ENCODE assay signal across 28 cellular contexts in genomic region chr1:23650344-23650990, GRCh38. TPM values are rescaled to one million over a fixed set of nuclear protein-coding genes. Genes with fewer than 3 reads are reported as not detected.
DNase-seq lines count a peak whose midpoint lies in the region; ATAC-seq and TF ChIP-seq lines count a peak whose summit lies in the region.
"Had no signal": no experiment of that assay in that cellular context is flagged by ENCODE, and none has a peak within 500 bp of the region (broad histone marks: within the 10 kb centered on the region; RNA-seq: fewer than 3 reads in every experiment).

No MANE protein-coding gene starts in this region.

- TF ChIP-seq POLR2A in heart left ventricle (IDR thresholded peaks at IDR 0.05) (no peak), thyroid gland (IDR thresholded peaks at IDR 0.05) (peak in 1 of 2 donors; percentile 18)

- peak; percentile 13 to 71 (median 70) for ATAC-seq in heart left ventricle
- ATAC-seq: left colon; stimulated activated memory B cell treated with anti-CD40 and anti-IgM and Interleukin-4, amounts not matched to agents 10 μg/mL and 1 μg/mL and 100 μg/mL, for 72 hours had no signal

- peak overlapping the region in 7 of 12 donors; percentile 27 to 75 (median 48) for H3K27ac ChIP-seq in heart left ventricle
- peak overlapping the region; percentile 90 to 98 (median 97) for H3K27ac ChIP-seq in thyroid gland
- H3K27ac ChIP-seq: neutrophil had no signal

- DNase-seq in DMS53 (lab: John Stamatoyannopoulos, UW), result peak; percentile 33
- no peak for DNase-seq in DMS53 treated with DMSO at 0.1 percent for 48 hours (lab: John Stamatoyannopoulos, UW; ENCODE audit: unreplicated experiment)
- peak in 3 of 5 donors; percentile 45 to 85 (median 53) for DNase-seq in heart left ventricle
- peak; percentile 68 to 73 for DNase-seq in thyroid gland
- no peak for DNase-seq in NCI-H774 (lab: John Stamatoyannopoulos, UW)
- no peak for DNase-seq in NCI-H146 (lab: John Stamatoyannopoulos, UW)
- no peak for DNase-seq in SW480 (ENCODE audit: low spot score)
- DNase-seq: activated CD4-positive, alpha-beta memory T cell treated with anti-CD3 and anti-CD28 coated beads, Interleukin-2, amount 10 ng/mL, durations not matched to agents 7 days and 5 days; activated CD8-positive, alpha-beta memory T cell treated with anti-CD3 and anti-CD28 coated beads, Interleukin-2, amount 50 U/mL, for 4 hours; activated naive CD4-positive, alpha-beta T cell treated with anti-CD3 and anti-CD28 coated beads for 36 hours; CD4-positive, CD25-positive, alpha-beta regulatory T cell; cerebellar nuclear complex; endodermal cell; foreskin melanocyte; hippocampal formation; KG1; left colon; NCI-H1105; NCI-H187 treated with DMSO at 0.1 percent for 48 hours; NCI-H526 treated with DMSO at 0.1 percent for 48 hours; SHP77 had no signal

- no peaks in the 10 kb centered on the region for H3K9me3 Mint-ChIP-seq in nephron
- H3K9me3 Mint-ChIP-seq: activated CD4-positive, alpha-beta memory T cell treated with anti-CD3 and anti-CD28 coated beads, Interleukin-2, amount 10 ng/mL, durations not matched to agents 7 days and 5 days; activated naive CD4-positive, alpha-beta T cell treated with anti-CD3 and anti-CD28 coated beads for 36 hours; CD4-positive, CD25-positive, alpha-beta regulatory T cell; endodermal cell; stimulated activated memory B cell treated with anti-CD40 and anti-IgM and Interleukin-4, amounts not matched to agents 10 μg/mL and 1 μg/mL and 100 μg/mL, for 72 hours; T-helper 2 cell treated with Interferon-gamma antibody and Interleukin-4, amounts not matched to agents 5 μg/mL and 100 μg/mL, for 36 hours had no signal

- H3K27me3 Mint-ChIP-seq in nephron (ENCODE audit: low read depth), result no peaks in the 10 kb centered on the region

- no peaks in the 10 kb centered on the region for H3K36me3 Mint-ChIP-seq in nephron (ENCODE audit: low read depth)
- H3K36me3 Mint-ChIP-seq: CD4-positive, CD25-positive, alpha-beta regulatory T cell; stimulated activated memory B cell treated with anti-CD40 and anti-IgM and Interleukin-4, amounts not matched to agents 10 μg/mL and 1 μg/mL and 100 μg/mL, for 72 hours had no signal

- H3K4me3 ChIP-seq in heart left ventricle, result no peak overlapping the region
- no peak overlapping the region for H3K4me3 ChIP-seq in thyroid gland (replicated peaks in 1 of 3)
- H3K4me3 ChIP-seq: adrenal gland, body of pancreas, MG63 had no signal

- no peaks in the 10 kb centered on the region for H3K9me3 ChIP-seq in heart left ventricle
- H3K9me3 ChIP-seq in thyroid gland, result no peaks in the 10 kb centered on the region
- H3K9me3 ChIP-seq: adrenal gland, body of pancreas, MG63, neutrophil had no signal

- H3K36me3 ChIP-seq in heart left ventricle, result no peaks in the 10 kb centered on the region
- H3K36me3 ChIP-seq in thyroid gland, result no peaks in the 10 kb centered on the region
- H3K36me3 ChIP-seq: adrenal gland, MG63, neutrophil had no signal

- no peak for TF ChIP-seq CTCF in heart left ventricle (IDR thresholded peaks at IDR 0.05)
- no peak for TF ChIP-seq CTCF in nephron (IDR thresholded peaks at IDR 0.05; ENCODE audit: unreplicated experiment in 3 of 3)
- no peak for TF ChIP-seq CTCF in thyroid gland (IDR thresholded peaks at IDR 0.05)

- H3K27ac Mint-ChIP-seq in nephron, result peak overlapping the region in 2 of 3 experiments; percentile 33 to 39
- H3K27ac Mint-ChIP-seq: activated CD4-positive, alpha-beta memory T cell treated with anti-CD3 and anti-CD28 coated beads, Interleukin-2, amount 10 ng/mL, durations not matched to agents 7 days and 5 days; activated naive CD4-positive, alpha-beta T cell treated with anti-CD3 and anti-CD28 coated beads for 36 hours; endodermal cell; stimulated activated memory B cell treated with anti-CD40 and anti-IgM and Interleukin-4, amounts not matched to agents 10 μg/mL and 1 μg/mL and 100 μg/mL, for 72 hours; T-helper 2 cell treated with Interferon-gamma antibody and Interleukin-4, amounts not matched to agents 5 μg/mL and 100 μg/mL, for 36 hours had no signal

- H3K27me3 ChIP-seq in heart left ventricle (no peaks in the 10 kb centered on the region), thyroid gland (no peaks in the 10 kb centered on the region)
- H3K27me3 ChIP-seq: adrenal gland, body of pancreas had no signal

- H3K4me3 Mint-ChIP-seq in nephron, result no peak overlapping the region
- H3K4me3 Mint-ChIP-seq: activated CD4-positive, alpha-beta memory T cell treated with anti-CD3 and anti-CD28 coated beads, Interleukin-2, amount 10 ng/mL, durations not matched to agents 7 days and 5 days; activated naive CD4-positive, alpha-beta T cell treated with anti-CD3 and anti-CD28 coated beads for 36 hours; CD4-positive, CD25-positive, alpha-beta regulatory T cell; endodermal cell; stimulated activated memory B cell treated with anti-CD40 and anti-IgM and Interleukin-4, amounts not matched to agents 10 μg/mL and 1 μg/mL and 100 μg/mL, for 72 hours; T-helper 2 cell treated with Interferon-gamma antibody and Interleukin-4, amounts not matched to agents 5 μg/mL and 100 μg/mL, for 36 hours had no signal

- peaks cover 7% of the 10 kb centered on the region for H3K4me1 Mint-ChIP-seq in nephron
- H3K4me1 Mint-ChIP-seq: activated CD4-positive, alpha-beta memory T cell treated with anti-CD3 and anti-CD28 coated beads, Interleukin-2, amount 10 ng/mL, durations not matched to agents 7 days and 5 days; CD4-positive, CD25-positive, alpha-beta regulatory T cell had no signal

- 57 to 63% (median 60%) methylated on average over 10 of the region's 10 CpGs for WGBS in heart left ventricle, 4 donors
- WGBS in thyroid gland, 2 donors, result 39 to 43% methylated on average over 10 of the region's 10 CpGs

- intact Hi-C loops in heart left ventricle (cut with DNase I), result no loop called here
- intact Hi-C loops in thyroid gland (cut with DNase I), result no loop called here

- H3K4me1 ChIP-seq in heart left ventricle (peaks cover 0 to 21% (median 12%) of the 10 kb centered on the region in 12 donors), thyroid gland (peaks cover 23 to 29% of the 10 kb centered on the region in 2 donors)

RNA-seq across cellular contexts. Expression of gene RPL11, which starts 41.1 kb away (rescaled TPM):
- 100 to 1,000 TPM; 341 to 789 (median 680) TPM for total RNA-seq in heart left ventricle
- 1,000 to 10,000 TPM; 1,580 to 2,009 TPM for polyA plus RNA-seq in heart left ventricle
- total RNA-seq in thyroid gland, result 1,000 to 10,000 TPM in 1 of 4 donors, 100 to 1,000 TPM in 3; 669 to 1,720 (median 801) TPM

Comparison
In these comparisons a context has a peak if more than half of its experiments do, and no peak if none do; other contexts are left out.
1. DNase-seq: peak in DMS53 (single experiment), heart left ventricle (3 of 5) and thyroid gland (2 of 2); none in DMS53 treated with DMSO at 0.1 percent for 48 hours (single experiment), NCI-H774 (single experiment), NCI-H146 (single experiment) and SW480 (single experiment).